In the genomic region with DNA sequence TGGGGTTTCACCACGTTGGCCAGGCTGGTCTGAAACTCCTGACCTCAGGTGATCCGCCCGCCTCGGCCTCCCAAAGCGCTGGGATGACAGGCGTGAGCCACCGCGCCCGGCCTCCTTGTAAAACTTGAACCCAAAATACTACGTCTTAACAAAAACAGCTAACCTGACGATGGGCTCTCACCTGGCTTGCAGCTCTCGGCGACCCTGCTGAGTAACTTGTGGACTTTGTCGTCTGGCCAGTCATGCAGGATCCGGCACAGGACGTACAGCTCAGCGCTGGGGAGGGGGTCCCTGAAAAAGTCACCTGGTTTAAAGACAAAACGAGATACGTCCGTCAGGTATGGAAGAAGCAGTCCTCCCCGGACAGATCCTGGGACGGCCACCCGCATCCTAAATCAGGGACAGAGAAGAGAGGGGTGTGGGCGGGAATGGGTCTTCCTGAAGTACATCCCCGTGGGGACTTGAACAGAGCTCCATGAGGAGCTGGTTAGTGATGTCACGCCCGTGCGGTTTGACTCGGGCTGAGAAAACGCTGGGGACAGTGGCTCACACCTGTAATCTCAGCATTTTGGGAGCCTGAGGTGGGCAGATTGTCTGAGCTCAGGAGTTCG, we compare ENCODE assay signal across 19 cellular contexts. TPM values are rescaled to one million over a fixed set of nuclear protein-coding genes. Genes with fewer than 3 reads are reported as not detected.
DNase-seq lines count a peak whose midpoint lies in the region; ATAC-seq and TF ChIP-seq lines count a peak whose summit lies in the region.
"Had no signal": no experiment of that assay in that cellular context is flagged by ENCODE, and none has a peak within 500 bp of the region (broad histone marks: within the 10 kb centered on the region; RNA-seq: fewer than 3 reads in every experiment).

No MANE protein-coding gene starts in this region.

- no peak for ATAC-seq in activated naive CD8-positive, alpha-beta T cell treated with anti-CD3 and anti-CD28 coated beads, Interleukin-2, amount 10 ng/mL, durations not matched to agents 7 days and 5 days (ENCODE audit: low read depth)
- no peak for ATAC-seq in activated naive CD8-positive, alpha-beta T cell treated with anti-CD3 and anti-CD28 coated beads, Interleukin-2, amount 50 U/mL, for 24 hours
- ATAC-seq in WTC11: no peak
- ATAC-seq in aorta (ENCODE audit: low FRiP score): no peak

- H3K9me3 ChIP-seq in aorta (ENCODE audit: control insufficient read depth, low read length) (no peaks in the 10 kb centered on the region), uterus (no peaks in the 10 kb centered on the region)
- H3K9me3 ChIP-seq: BLaER1, MG63 had no signal

- H3K4me1 Mint-ChIP-seq in activated naive CD8-positive, alpha-beta T cell treated with anti-CD3 and anti-CD28 coated beads, Interleukin-2, amount 10 ng/mL, durations not matched to agents 7 days and 5 days: no peaks in the 10 kb centered on the region
- no peaks in the 10 kb centered on the region for H3K4me1 Mint-ChIP-seq in activated naive CD8-positive, alpha-beta T cell treated with anti-CD3 and anti-CD28 coated beads, Interleukin-2, amount 50 U/mL, for 24 hours
- no peaks in the 10 kb centered on the region for H3K4me1 Mint-ChIP-seq in WTC11
- H3K4me1 Mint-ChIP-seq: CD4-positive, alpha-beta memory T cell had no signal

- H3K4me1 ChIP-seq in aorta (ENCODE audit: control insufficient read depth in 1 of 2, insufficient read depth in 2 of 2, low read length in 2 of 2): no peaks in the 10 kb centered on the region
- H3K4me1 ChIP-seq in uterus: no peaks in the 10 kb centered on the region

- intact Hi-C loops in posterior vena cava (cut with DNase I) (loop anchor here in 1 of 2 donors (5.0 kb wide), 1 partner anchor 375 kb away; no protein-coding TSS in a partner anchor), aorta (cut with DNase I) (no loop called here), uterus (cut with DNase I; ENCODE audit: low total_unique reads) (no loop called here)

- H3K27ac ChIP-seq in aorta (ENCODE audit: low read depth in 1 of 2, low read length in 2 of 2) (no peak overlapping the region), uterus (no peak overlapping the region)
- H3K27ac ChIP-seq: BLaER1 had no signal

- TF ChIP-seq POLR2A in uterus (IDR thresholded peaks at IDR 0.05): no peak

- CTCF ChIA-PET in WTC11 (lab: Charles Lee): no interaction called here

- no peaks in the 10 kb centered on the region for H3K27me3 ChIP-seq in aorta (ENCODE audit: control insufficient read depth in 1 of 2, insufficient read depth in 2 of 2, low read length in 1 of 2)
- no peaks in the 10 kb centered on the region for H3K27me3 ChIP-seq in uterus
- H3K27me3 ChIP-seq: BLaER1, MG63 had no signal

- peaks cover 0 to 3% of the 10 kb centered on the region in 2 donors for H3K36me3 ChIP-seq in aorta (ENCODE audit: control insufficient read depth in 1 of 2, insufficient read depth in 2 of 2, low read length in 1 of 2)
- no peaks in the 10 kb centered on the region for H3K36me3 ChIP-seq in uterus

- peaks cover 16% of the 10 kb centered on the region for H3K36me3 Mint-ChIP-seq in activated naive CD8-positive, alpha-beta T cell treated with anti-CD3 and anti-CD28 coated beads, Interleukin-2, amount 10 ng/mL, durations not matched to agents 7 days and 5 days
- peaks cover 32% of the 10 kb centered on the region for H3K36me3 Mint-ChIP-seq in activated naive CD8-positive, alpha-beta T cell treated with anti-CD3 and anti-CD28 coated beads, Interleukin-2, amount 50 U/mL, for 24 hours (ENCODE audit: low read depth)
- peaks cover 34% of the 10 kb centered on the region for H3K36me3 Mint-ChIP-seq in WTC11

- 90 to 93% methylated on average over 31 of the region's 31 CpGs for WGBS in aorta, 2 donors

- peak; percentile 20 for DNase-seq in activated naive CD8-positive, alpha-beta T cell treated with anti-CD3 and anti-CD28 coated beads, Interleukin-2, amount 10 ng/mL, durations not matched to agents 7 days and 5 days
- DNase-seq in activated naive CD8-positive, alpha-beta T cell treated with anti-CD3 and anti-CD28 coated beads, Interleukin-2, amount 50 U/mL, for 24 hours: no peak
- DNase-seq in WTC11 (ENCODE audit: low spot score) (peak; percentile 9), posterior vena cava (ENCODE audit: low spot score) (peak; percentile 75), aorta (peak; percentile 49 to 68), NCI-H2107 treated with DMSO at 0.1 percent for 48 hours (lab: John Stamatoyannopoulos, UW; ENCODE audit: unreplicated experiment) (no peak), uterus (no peak)
- DNase-seq: GF-D8; GOT3; Kasumi-1; MG63; NCI-H1092; NCI-H1436 treated with DMSO at 0.1 percent for 48 hours; NCI-H2029 treated with DMSO at 0.1 percent for 48 hours; NCI-H510A; NCI-H748 treated with DMSO at 0.1 percent for 48 hours; NK-92 treated with Interleukin-12 subunit alpha and Interleukin-12 subunit beta, amount 100 ng/mL, for 24 hours had no signal

- POLR2A ChIA-PET in activated naive CD8-positive, alpha-beta T cell treated with anti-CD3 and anti-CD28 coated beads, Interleukin-2, amount 10 ng/mL, durations not matched to agents 7 days and 5 days (lab: Charles Lee): no interaction called here
- POLR2A ChIA-PET in WTC11 (lab: Charles Lee): no interaction called here

- H3K27ac Mint-ChIP-seq in activated naive CD8-positive, alpha-beta T cell treated with anti-CD3 and anti-CD28 coated beads, Interleukin-2, amount 10 ng/mL, durations not matched to agents 7 days and 5 days: no peak overlapping the region
- H3K27ac Mint-ChIP-seq in activated naive CD8-positive, alpha-beta T cell treated with anti-CD3 and anti-CD28 coated beads, Interleukin-2, amount 50 U/mL, for 24 hours: no peak overlapping the region
- H3K27ac Mint-ChIP-seq in WTC11: no peak overlapping the region

- H3K9me3 Mint-ChIP-seq in activated naive CD8-positive, alpha-beta T cell treated with anti-CD3 and anti-CD28 coated beads, Interleukin-2, amount 10 ng/mL, durations not matched to agents 7 days and 5 days: no peaks in the 10 kb centered on the region
- H3K9me3 Mint-ChIP-seq in activated naive CD8-positive, alpha-beta T cell treated with anti-CD3 and anti-CD28 coated beads, Interleukin-2, amount 50 U/mL, for 24 hours: no peaks in the 10 kb centered on the region
- H3K9me3 Mint-ChIP-seq in WTC11: no peaks in the 10 kb centered on the region

- H3K4me3 ChIP-seq in aorta (ENCODE audit: low read length in 2 of 2): no peak overlapping the region
- H3K4me3 ChIP-seq in uterus: no peak overlapping the region
- H3K4me3 ChIP-seq: BLaER1, MG63 had no signal

- no peaks in the 10 kb centered on the region for H3K27me3 Mint-ChIP-seq in activated naive CD8-positive, alpha-beta T cell treated with anti-CD3 and anti-CD28 coated beads, Interleukin-2, amount 10 ng/mL, durations not matched to agents 7 days and 5 days
- no peaks in the 10 kb centered on the region for H3K27me3 Mint-ChIP-seq in activated naive CD8-positive, alpha-beta T cell treated with anti-CD3 and anti-CD28 coated beads, Interleukin-2, amount 50 U/mL, for 24 hours
- H3K27me3 Mint-ChIP-seq in WTC11 (ENCODE audit: low read depth): no peaks in the 10 kb centered on the region
- H3K27me3 Mint-ChIP-seq: CD4-positive, alpha-beta memory T cell had no signal

- no peak overlapping the region for H3K4me3 Mint-ChIP-seq in activated naive CD8-positive, alpha-beta T cell treated with anti-CD3 and anti-CD28 coated beads, Interleukin-2, amount 10 ng/mL, durations not matched to agents 7 days and 5 days
- H3K4me3 Mint-ChIP-seq in activated naive CD8-positive, alpha-beta T cell treated with anti-CD3 and anti-CD28 coated beads, Interleukin-2, amount 50 U/mL, for 24 hours: no peak overlapping the region
- no peak overlapping the region for H3K4me3 Mint-ChIP-seq in WTC11
- H3K4me3 Mint-ChIP-seq: CD4-positive, alpha-beta memory T cell had no signal

- TF ChIP-seq CTCF in WTC11 (IDR thresholded peaks at IDR 0.05) (no peak), uterus (IDR thresholded peaks at IDR 0.05) (no peak)

TF ChIP-seq in WTC11, 78 proteins besides CTCF, POLR2A, EP300 and RAD21 (continues in another document):
- TF ChIP-seq, protein P1, sequence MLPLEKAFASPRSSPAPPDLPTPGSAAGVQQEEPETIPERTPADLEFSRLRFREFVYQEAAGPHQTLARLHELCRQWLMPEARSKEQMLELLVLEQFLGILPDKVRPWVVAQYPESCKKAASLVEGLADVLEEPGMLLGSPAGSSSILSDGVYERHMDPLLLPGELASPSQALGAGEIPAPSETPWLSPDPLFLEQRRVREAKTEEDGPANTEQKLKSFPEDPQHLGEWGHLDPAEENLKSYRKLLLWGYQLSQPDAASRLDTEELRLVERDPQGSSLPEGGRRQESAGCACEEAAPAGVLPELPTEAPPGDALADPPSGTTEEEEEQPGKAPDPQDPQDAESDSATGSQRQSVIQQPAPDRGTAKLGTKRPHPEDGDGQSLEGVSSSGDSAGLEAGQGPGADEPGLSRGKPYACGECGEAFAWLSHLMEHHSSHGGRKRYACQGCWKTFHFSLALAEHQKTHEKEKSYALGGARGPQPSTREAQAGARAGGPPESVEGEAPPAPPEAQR (CRISPR knock-in tag; IDR thresholded peaks at IDR 0.05): no peak
- TF ChIP-seq FOXJ3 (CRISPR knock-in tag; IDR thresholded peaks at IDR 0.05; ENCODE audit: borderline replicate concordance): no peak
- TF ChIP-seq, protein P2, sequence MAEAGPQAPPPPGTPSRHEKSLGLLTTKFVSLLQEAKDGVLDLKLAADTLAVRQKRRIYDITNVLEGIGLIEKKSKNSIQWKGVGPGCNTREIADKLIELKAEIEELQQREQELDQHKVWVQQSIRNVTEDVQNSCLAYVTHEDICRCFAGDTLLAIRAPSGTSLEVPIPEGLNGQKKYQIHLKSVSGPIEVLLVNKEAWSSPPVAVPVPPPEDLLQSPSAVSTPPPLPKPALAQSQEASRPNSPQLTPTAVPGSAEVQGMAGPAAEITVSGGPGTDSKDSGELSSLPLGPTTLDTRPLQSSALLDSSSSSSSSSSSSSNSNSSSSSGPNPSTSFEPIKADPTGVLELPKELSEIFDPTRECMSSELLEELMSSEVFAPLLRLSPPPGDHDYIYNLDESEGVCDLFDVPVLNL (CRISPR knock-in tag; IDR thresholded peaks at IDR 0.05; ENCODE audit: borderline replicate concordance, low read depth): no peak

RNA-seq across cellular contexts. Expression of a gene that starts 20.7 kb away (rescaled TPM):
- 100 to 1,000 TPM; 235 to 241 TPM for total RNA-seq in activated naive CD8-positive, alpha-beta T cell treated with anti-CD3 and anti-CD28 coated beads, Interleukin-2, amount 10 ng/mL, durations not matched to agents 7 days and 5 days
- total RNA-seq in WTC11 (2021) (627 to 722 TPM (median 720 TPM) in 3 replicates), posterior vena cava (100 to 1,000 TPM; 204 to 218 TPM), aorta (100 to 1,000 TPM; 207 to 212 TPM), uterus (100 to 1,000 TPM; 140 to 289 (median 207) TPM)
- 100 to 1,000 TPM; 316 to 348 TPM for polyA plus RNA-seq in aorta

RNA-seq across cellular contexts. Expression of a gene that starts 40.1 kb away (rescaled TPM):
- total RNA-seq in activated naive CD8-positive, alpha-beta T cell treated with anti-CD3 and anti-CD28 coated beads, Interleukin-2, amount 10 ng/mL, durations not matched to agents 7 days and 5 days: 10 to 100 TPM; 39.4 to 42.2 TPM
- total RNA-seq in WTC11 (2021) (70.6 to 88.2 TPM (median 83.1 TPM) in 3 replicates), posterior vena cava (10 to 100 TPM; 28.2 to 29.7 TPM), aorta (10 to 100 TPM; 31.3 to 32.3 TPM), uterus (10 to 100 TPM in 2 of 4 donors, 1 to 10 TPM in 2; 6.4 to 43.5 (median 11.1) TPM)
- 10 to 100 TPM; 26.7 to 56.1 TPM for polyA plus RNA-seq in aorta

Comparison
In these comparisons a context has a peak if more than half of its experiments do, and no peak if none do; other contexts are left out.
1. DNase-seq: peak in activated naive CD8-positive, alpha-beta T cell treated with anti-CD3 and anti-CD28 coated beads, Interleukin-2, amount 10 ng/mL, durations not matched to agents 7 days and 5 days (single experiment), WTC11 (single experiment), posterior vena cava (single experiment) and aorta (2 of 2); none in activated naive CD8-positive, alpha-beta T cell treated with anti-CD3 and anti-CD28 coated beads, Interleukin-2, amount 50 U/mL, for 24 hours (single experiment), NCI-H2107 treated with DMSO at 0.1 percent for 48 hours (single experiment) and uterus (0 of 2).